1 cellular context compared by ENCODE assay signal in genomic region chr22:31750365-31751284, GRCh38.
TF ChIP-seq lines count a peak whose summit lies in the region.

No MANE protein-coding gene starts in this region.

TF ChIP-seq in HepG2, 621 proteins besides CTCF, POLR2A, EP300 and RAD21 (continued from another document):
- no peak for TF ChIP-seq AKNA (CRISPR knock-in tag; IDR thresholded peaks at IDR 0.05; ENCODE audit: borderline replicate concordance)
- no peak for TF ChIP-seq ZSCAN30 (CRISPR knock-in tag; IDR thresholded peaks at IDR 0.05)
- TF ChIP-seq PTBP1 (IDR thresholded peaks at IDR 0.05; ENCODE audit: low read depth, low read length, poor library complexity, severe bottlenecking), result no peak
- TF ChIP-seq ZBTB38 (CRISPR knock-in tag; IDR thresholded peaks at IDR 0.05), result 0 out of 2 replicates have a peak, but pooled peaks have one; percentile 33
